ENCODE assay signal across 8 cellular contexts in the genomic region with DNA sequence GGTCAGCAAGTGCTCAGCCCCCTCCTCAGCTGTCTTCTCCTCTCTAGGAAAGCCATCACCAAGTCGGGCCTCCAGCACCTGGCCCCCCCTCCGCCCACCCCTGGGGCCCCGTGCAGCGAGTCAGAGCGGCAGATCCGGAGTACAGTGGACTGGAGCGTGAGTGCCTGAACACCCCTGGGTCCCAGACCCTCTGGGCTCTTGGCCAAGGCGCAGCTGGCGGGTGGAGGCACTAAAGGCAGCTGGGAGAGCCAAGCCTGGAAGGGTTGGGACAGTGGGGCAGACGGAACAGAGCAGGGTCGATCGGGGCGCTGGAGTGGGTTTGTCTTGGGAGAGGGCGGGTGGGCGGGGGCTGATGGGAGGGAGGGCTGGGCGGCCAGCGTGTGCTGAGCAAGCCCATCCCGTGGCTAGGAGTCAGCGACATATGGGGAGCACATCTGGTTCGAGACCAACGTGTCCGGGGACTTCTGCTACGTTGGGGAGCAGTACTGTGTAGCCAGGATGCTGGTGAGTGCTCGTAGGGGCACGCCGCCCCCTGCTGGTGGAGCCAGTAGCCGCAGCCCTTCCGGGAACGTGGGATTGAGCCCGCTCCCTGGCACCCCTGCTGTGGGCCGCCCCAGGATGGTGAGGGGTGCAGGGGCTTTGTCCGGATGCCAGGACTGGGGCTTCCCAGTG. TPM values are rescaled to one million over a fixed set of nuclear protein-coding genes. Genes with fewer than 3 reads are reported as not detected.
DNase-seq lines count a peak whose midpoint lies in the region; ATAC-seq, FAIRE-seq and TF ChIP-seq lines count a peak whose summit lies in the region.

No MANE protein-coding gene starts in this region.

- H3K4me3 ChIP-seq in Karpas-422 (ENCODE audit: low read length): peak overlapping the region; percentile 32; the same call in 1 of the 2 replicates
- no peak overlapping the region for H3K4me3 ChIP-seq in mesodermal cell (ENCODE audit: extremely low read depth, insufficient read depth, low read length, poor library complexity, severe bottlenecking)

- H3K4me3 Mint-ChIP-seq in stimulated activated memory B cell treated with anti-CD40 and anti-IgM and Interleukin-4, amounts not matched to agents 10 μg/mL and 1 μg/mL and 100 μg/mL, for 72 hours: no peak overlapping the region

- H3K79me2 ChIP-seq in Karpas-422 (ENCODE audit: low read length): peaks cover 41% of the 10 kb centered on the region

- no peaks in the 10 kb centered on the region for H3K9me2 ChIP-seq in Karpas-422 (replicated peaks; ENCODE audit: insufficient read depth, low read length)

- ATAC-seq in GM19043 (IDR thresholded peaks at IDR 0.05; ENCODE audit: low read depth, unreplicated experiment): peak; percentile 75
- peak; percentile 69 for ATAC-seq in stimulated activated memory B cell treated with anti-CD40 and anti-IgM and Interleukin-4, amounts not matched to agents 10 μg/mL and 1 μg/mL and 100 μg/mL, for 72 hours

- peak overlapping the region; percentile 45 for H3K4me2 ChIP-seq in Karpas-422 (ENCODE audit: low read depth, low read length, poor library complexity, severe bottlenecking)

- H3K9ac ChIP-seq in Karpas-422 (ENCODE audit: low read length): peak overlapping the region; percentile 18; the same call in 1 of the 2 replicates

- no peak overlapping the region for H3K27ac Mint-ChIP-seq in stimulated activated memory B cell treated with anti-CD40 and anti-IgM and Interleukin-4, amounts not matched to agents 10 μg/mL and 1 μg/mL and 100 μg/mL, for 72 hours

- peaks cover 14% of the 10 kb centered on the region for H3K4me1 Mint-ChIP-seq in stimulated activated memory B cell treated with anti-CD40 and anti-IgM and Interleukin-4, amounts not matched to agents 10 μg/mL and 1 μg/mL and 100 μg/mL, for 72 hours

- peak; percentile 81 for DNase-seq in Ammon's horn (ENCODE audit: low spot score)
- DNase-seq in Karpas-422: peak; percentile 90
- peak; percentile 82 for DNase-seq in activated CD4-positive, alpha-beta T cell treated with anti-CD3 and anti-CD28 coated beads for 48 hours
- peak; percentile 49 for DNase-seq in cerebellar cortex (ENCODE audit: low spot score)
- no peak for DNase-seq in H54 (ENCODE audit: insufficient read length, low spot score)

- FAIRE-seq in H54 (lab: Jason Lieb, UNC): no peak

- H3K9me3 ChIP-seq in Karpas-422 (ENCODE audit: low read length) (no peaks in the 10 kb centered on the region), mesodermal cell (ENCODE audit: control insufficient read depth, low read length) (no peaks in the 10 kb centered on the region)

- no peaks in the 10 kb centered on the region for H3K27me3 ChIP-seq in Karpas-422 (ENCODE audit: low read length)

- H3K36me3 ChIP-seq in Karpas-422 (ENCODE audit: insufficient read depth, low read length): peaks cover 13% of the 10 kb centered on the region; the same call in 1 of the 2 replicates
- H3K36me3 ChIP-seq in mesodermal cell (ENCODE audit: control insufficient read depth, insufficient read depth, low read length): peaks cover 45% of the 10 kb centered on the region

- no peaks in the 10 kb centered on the region for H3K9me3 Mint-ChIP-seq in stimulated activated memory B cell treated with anti-CD40 and anti-IgM and Interleukin-4, amounts not matched to agents 10 μg/mL and 1 μg/mL and 100 μg/mL, for 72 hours

- H3K36me3 Mint-ChIP-seq in stimulated activated memory B cell treated with anti-CD40 and anti-IgM and Interleukin-4, amounts not matched to agents 10 μg/mL and 1 μg/mL and 100 μg/mL, for 72 hours: peaks cover 27% of the 10 kb centered on the region

- H3K4me1 ChIP-seq in Karpas-422 (ENCODE audit: low read length) (peaks cover 52% of the 10 kb centered on the region), mesodermal cell (ENCODE audit: control insufficient read depth, insufficient read depth, low read length, poor library complexity, severe bottlenecking) (peaks cover 29% of the 10 kb centered on the region)

- no peak for TF ChIP-seq POLR2A in H54 (IDR thresholded peaks at IDR 0.05; ENCODE audit: low read depth, low read length)

- 35 to 56% methylated on average over 19 to 23 of the region's 32 CpGs for WGBS in mesodermal cell (ENCODE audit: insufficient coverage in 2 of 2), 2 experiments

- H4K20me1 ChIP-seq in Karpas-422 (ENCODE audit: insufficient read depth, low read depth, low read length): peaks cover 13% of the 10 kb centered on the region; the same call in 1 of the 2 replicates

- no peak overlapping the region for H2AFZ ChIP-seq in Karpas-422 (ENCODE audit: low read length)

- no peaks in the 10 kb centered on the region for H3K27me3 Mint-ChIP-seq in stimulated activated memory B cell treated with anti-CD40 and anti-IgM and Interleukin-4, amounts not matched to agents 10 μg/mL and 1 μg/mL and 100 μg/mL, for 72 hours

- H3K27ac ChIP-seq in Karpas-422 (ENCODE audit: low read length) (peak overlapping the region; percentile 60), mesodermal cell (ENCODE audit: low read depth, low read length, severe bottlenecking) (peak overlapping the region; percentile 23)

RNA-seq across cellular contexts. Expression of gene MDK, which starts 14.1 kb away (rescaled TPM):
- total RNA-seq in Karpas-422 (2014; rRNA removed; shearing (Covaris generic); ENCODE audit: low replicate concordance): 6.9 and 21.9 TPM in 2 replicates
- 1,793 TPM for polyA plus RNA-seq in mesodermal cell (2013, experiment 1 of 2)
- 1,702 TPM for polyA plus RNA-seq in mesodermal cell (2013, experiment 2 of 2)

RNA-seq across cellular contexts. Expression of gene DGKZ, which starts 20.1 kb away (rescaled TPM):
- 59.4 and 106 TPM in 2 replicates for total RNA-seq in Karpas-422 (2014; rRNA removed; shearing (Covaris generic); ENCODE audit: low replicate concordance)
- 58.8 TPM for polyA plus RNA-seq in mesodermal cell (2013, experiment 1 of 2)
- 45.7 TPM for polyA plus RNA-seq in mesodermal cell (2013, experiment 2 of 2)

RNA-seq across cellular contexts. Expression of gene CHRM4, which starts 24.2 kb away (rescaled TPM):
- total RNA-seq in Karpas-422 (2014; rRNA removed; shearing (Covaris generic); ENCODE audit: low replicate concordance): not detected in 2 replicates
- not detected for polyA plus RNA-seq in mesodermal cell (2013, experiment 1 of 2)
- 0.56 TPM for polyA plus RNA-seq in mesodermal cell (2013, experiment 2 of 2)
